1 cellular context compared by ENCODE assay signal in the genomic region with DNA sequence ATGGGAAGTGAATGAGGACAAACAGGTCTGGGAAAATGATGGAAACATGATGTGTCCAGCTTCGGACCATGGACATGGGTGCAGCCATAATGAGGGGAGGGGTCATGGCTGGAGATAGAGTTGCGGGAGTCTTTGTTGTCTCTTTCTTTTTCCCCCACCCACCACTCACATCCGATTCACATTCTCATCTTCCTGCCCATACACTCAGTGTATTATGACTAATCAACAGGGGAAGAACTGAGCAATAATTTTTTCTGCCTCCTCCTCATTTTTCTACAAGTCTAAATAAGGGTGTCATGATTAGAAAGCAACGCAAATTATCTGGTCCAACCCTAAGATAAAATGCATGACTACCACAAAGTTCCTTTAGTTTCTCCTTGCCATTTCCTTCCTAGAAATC.
A peak's percentile ranks its signal among the peaks of the same experiment; 100 is the strongest.
TF ChIP-seq lines count a peak whose summit lies in the region.

No MANE protein-coding gene starts in this region.

TF ChIP-seq in IMR-90, 13 proteins besides CTCF, POLR2A, EP300 and RAD21:
- TF ChIP-seq CHD1 (IDR thresholded peaks at IDR 0.05; ENCODE audit: low read depth, low read length) (no peak), CEBPB (IDR thresholded peaks at IDR 0.05; ENCODE audit: low read depth, low read length) (peak; percentile 36; the same call in 1 of the 2 replicates), RCOR1 (IDR thresholded peaks at IDR 0.05; ENCODE audit: insufficient replicate concordance, low read length) (no peak), FOS (IDR thresholded peaks at IDR 0.05; ENCODE audit: low read depth, low read length) (no peak), NFE2L2 (IDR thresholded peaks at IDR 0.05; ENCODE audit: low read depth, low read length) (0 out of 2 replicates have a peak, but pooled peaks have one; percentile 7), USF2 (IDR thresholded peaks at IDR 0.05; ENCODE audit: low read depth, low read length) (no peak), MAFK (IDR thresholded peaks at IDR 0.05; ENCODE audit: low read depth, low read length) (0 out of 2 replicates have a peak, but pooled peaks have one; percentile 1), SMC3 (IDR thresholded peaks at IDR 0.05; ENCODE audit: low read depth, low read length) (no peak), BHLHE40 (IDR thresholded peaks at IDR 0.05; ENCODE audit: low read depth, low read length) (no peak), MAZ (IDR thresholded peaks at IDR 0.05; ENCODE audit: borderline replicate concordance, low read depth, low read length) (no peak), RFX5 (IDR thresholded peaks at IDR 0.05; ENCODE audit: low read depth, low read length) (no peak), MXI1 (IDR thresholded peaks at IDR 0.05; ENCODE audit: borderline replicate concordance, low read depth, low read length) (no peak)
- TF ChIP-seq, protein P1, sequence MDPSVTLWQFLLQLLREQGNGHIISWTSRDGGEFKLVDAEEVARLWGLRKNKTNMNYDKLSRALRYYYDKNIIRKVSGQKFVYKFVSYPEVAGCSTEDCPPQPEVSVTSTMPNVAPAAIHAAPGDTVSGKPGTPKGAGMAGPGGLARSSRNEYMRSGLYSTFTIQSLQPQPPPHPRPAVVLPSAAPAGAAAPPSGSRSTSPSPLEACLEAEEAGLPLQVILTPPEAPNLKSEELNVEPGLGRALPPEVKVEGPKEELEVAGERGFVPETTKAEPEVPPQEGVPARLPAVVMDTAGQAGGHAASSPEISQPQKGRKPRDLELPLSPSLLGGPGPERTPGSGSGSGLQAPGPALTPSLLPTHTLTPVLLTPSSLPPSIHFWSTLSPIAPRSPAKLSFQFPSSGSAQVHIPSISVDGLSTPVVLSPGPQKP (IDR thresholded peaks at IDR 0.05; ENCODE audit: borderline replicate concordance, low read depth, low read length) = no peak
